10 cellular contexts compared by ENCODE assay signal in the genomic region with DNA sequence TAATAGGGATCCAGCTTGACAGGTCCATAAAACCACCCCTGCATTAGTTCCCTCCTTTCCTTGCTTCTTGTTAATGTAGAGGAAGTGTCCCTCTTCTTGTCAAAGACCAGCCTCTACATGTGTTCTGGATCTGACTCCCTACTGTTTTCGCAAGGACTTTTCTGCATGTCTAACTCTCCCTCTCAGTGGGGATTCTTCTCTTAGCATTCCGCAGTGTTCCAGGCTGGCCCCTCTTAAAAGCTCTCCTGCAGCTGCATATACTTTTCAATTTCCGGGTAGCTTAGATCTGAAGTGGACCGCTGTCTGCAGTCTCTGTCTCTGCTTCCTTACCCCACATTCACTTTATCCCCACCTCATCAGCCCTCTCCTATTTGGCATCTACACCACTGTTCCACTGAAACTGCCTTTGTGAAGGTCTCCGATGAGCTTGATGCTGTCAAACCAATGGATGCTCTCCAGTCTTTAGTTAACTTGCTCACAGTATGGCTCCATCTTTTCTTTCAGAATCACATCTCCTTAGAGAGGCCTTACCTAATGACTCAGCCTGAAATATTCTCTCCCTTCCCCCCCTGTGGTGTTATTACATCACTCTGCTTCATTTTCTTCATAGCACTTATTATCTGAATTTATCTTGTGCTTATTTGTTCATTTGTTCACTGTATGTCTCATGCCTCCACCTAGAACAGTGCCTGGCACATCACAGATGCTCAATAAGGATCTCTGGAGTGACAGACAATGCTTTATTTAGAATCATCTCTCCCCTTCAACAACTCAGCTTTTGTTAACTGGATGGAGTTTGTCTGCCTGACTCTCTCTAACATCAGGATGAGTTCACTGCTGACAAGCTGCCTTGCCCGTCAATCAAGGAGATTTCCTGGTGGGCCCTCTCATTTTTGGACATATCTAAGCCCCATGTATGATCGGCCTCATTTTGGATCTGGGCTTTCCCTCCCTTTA.
DNase-seq lines count a peak whose midpoint lies in the region; ATAC-seq and TF ChIP-seq lines count a peak whose summit lies in the region.
"Had no signal": no experiment of that assay in that cellular context is flagged by ENCODE, and none has a peak within 500 bp of the region (broad histone marks: within the 10 kb centered on the region; RNA-seq: fewer than 3 reads in every experiment).

No MANE protein-coding gene starts in this region.

- peak; percentile 27 for ATAC-seq in GM19328 (IDR thresholded peaks at IDR 0.05; ENCODE audit: unreplicated experiment)
- peak; percentile 46 for ATAC-seq in esophagus mucosa
- no peak for ATAC-seq in HG03135 (IDR thresholded peaks at IDR 0.05; ENCODE audit: unreplicated experiment)
- no peak for ATAC-seq in GM19023 (IDR thresholded peaks at IDR 0.05; ENCODE audit: unreplicated experiment)

- no peak overlapping the region for H3K4me3 ChIP-seq in retinal pigment epithelial cell (ENCODE audit: low read length)
- H3K4me3 ChIP-seq: thoracic aorta had no signal

- no peak for TF ChIP-seq CTCF in retinal pigment epithelial cell (conservative IDR thresholded peaks at IDR 0.05; ENCODE audit: low read depth, low read length)

- peak; percentile 55 for DNase-seq in NCI-H226
- DNase-seq in retinal pigment epithelial cell (ENCODE audit: low read depth) = peak; percentile 39
- DNase-seq in iPS-NIHi11 (ENCODE audit: low spot score) = no peak
- DNase-seq in UCSD-AML1 (lab: John Stamatoyannopoulos, UW; ENCODE audit: unreplicated experiment) = no peak
- DNase-seq: activated B cell treated with CpG ODN at 0.5 μM for 24 hours had no signal

Comparison
In these comparisons a context has a peak if more than half of its experiments do, and no peak if none do; other contexts are left out.
1. ATAC-seq: peak in GM19328 (single experiment) and esophagus mucosa (single experiment); none in HG03135 (single experiment) and GM19023 (single experiment).
2. DNase-seq: peak in NCI-H226 (single experiment) and retinal pigment epithelial cell (single experiment); none in iPS-NIHi11 (single experiment) and UCSD-AML1 (single experiment).